ENCODE assay signal across 14 cellular contexts in genomic region chr4:139564502-139564901, GRCh38. TPM values are rescaled to one million over a fixed set of nuclear protein-coding genes. Genes with fewer than 3 reads are reported as not detected.
DNase-seq lines count a peak whose midpoint lies in the region; TF ChIP-seq lines count a peak whose summit lies in the region.
"Had no signal": no experiment of that assay in that cellular context is flagged by ENCODE, and none has a peak within 500 bp of the region (broad histone marks: within the 10 kb centered on the region; RNA-seq: fewer than 3 reads in every experiment).

No MANE protein-coding gene starts in this region.

- no peaks in the 10 kb centered on the region for H3K36me3 Mint-ChIP-seq in activated naive CD4-positive, alpha-beta T cell treated with anti-CD3 and anti-CD28 coated beads for 36 hours (ENCODE audit: low read depth)
- H3K36me3 Mint-ChIP-seq in chondrocyte (ENCODE audit: low read depth): no peaks in the 10 kb centered on the region
- H3K36me3 Mint-ChIP-seq: activated naive CD4-positive, alpha-beta T cell treated with anti-CD3 and anti-CD28 coated beads, Interleukin-2, amount 10 ng/mL, durations not matched to agents 7 days and 5 days; naive B cell had no signal

- TF ChIP-seq CTCF in Loucy (conservative IDR thresholded peaks at IDR 0.05; ENCODE audit: low read length) (peak; percentile 35), chondrocyte (IDR thresholded peaks at IDR 0.05) (peak; percentile 55), ovary (IDR thresholded peaks at IDR 0.05) (no peak)

- H4K91ac ChIP-seq in neuronal stem cell (ENCODE audit: low read depth, low read length, poor library complexity): no peak overlapping the region

- H3K27me3 ChIP-seq in Loucy (ENCODE audit: insufficient read depth, low read length, poor library complexity, severe bottlenecking): no peaks in the 10 kb centered on the region
- H3K27me3 ChIP-seq in neuronal stem cell (ENCODE audit: control insufficient read depth in 3 of 3, insufficient read depth in 3 of 3, low read depth in 1 of 3, low read length in 3 of 3): peaks cover 0 to 22% (median 0%) of the 10 kb centered on the region in 3 experiments
- no peaks in the 10 kb centered on the region for H3K27me3 ChIP-seq in ovary
- H3K27me3 ChIP-seq: breast epithelium, heart left ventricle had no signal

- no peaks in the 10 kb centered on the region for H3K9me2 ChIP-seq in Loucy (replicated peaks; ENCODE audit: low read depth, low read length)

- H3K27ac Mint-ChIP-seq in activated naive CD4-positive, alpha-beta T cell treated with anti-CD3 and anti-CD28 coated beads for 36 hours: no peak overlapping the region
- H3K27ac Mint-ChIP-seq in chondrocyte (ENCODE audit: unreplicated experiment): no peak overlapping the region
- H3K27ac Mint-ChIP-seq: activated naive CD4-positive, alpha-beta T cell treated with anti-CD3 and anti-CD28 coated beads, Interleukin-2, amount 10 ng/mL, durations not matched to agents 7 days and 5 days had no signal

- no peaks in the 10 kb centered on the region for H3F3A ChIP-seq in Loucy (ENCODE audit: low read depth)

- TF ChIP-seq POLR2A in ovary (IDR thresholded peaks at IDR 0.05): no peak

- no peak overlapping the region for H4K8ac ChIP-seq in neuronal stem cell (ENCODE audit: low read depth, low read length)

- H3K4me2 ChIP-seq in Loucy (ENCODE audit: low read depth, low read length, poor library complexity, severe bottlenecking) (no peak overlapping the region), neuronal stem cell (ENCODE audit: insufficient read depth, low read length, poor library complexity, severe bottlenecking) (no peak overlapping the region)
- H3K4me2 ChIP-seq: KMS-11 had no signal

- no peak overlapping the region for H2BK15ac ChIP-seq in neuronal stem cell (ENCODE audit: low read length)

- H4K20me1 ChIP-seq in Loucy (ENCODE audit: insufficient read depth, low read length, poor library complexity, severe bottlenecking): no peaks in the 10 kb centered on the region

- H3K4me3 Mint-ChIP-seq in activated naive CD4-positive, alpha-beta T cell treated with anti-CD3 and anti-CD28 coated beads for 36 hours: no peak overlapping the region
- H3K4me3 Mint-ChIP-seq in chondrocyte (ENCODE audit: unreplicated experiment): no peak overlapping the region
- H3K4me3 Mint-ChIP-seq: activated naive CD4-positive, alpha-beta T cell treated with anti-CD3 and anti-CD28 coated beads, Interleukin-2, amount 10 ng/mL, durations not matched to agents 7 days and 5 days had no signal

- H3K4me1 ChIP-seq in Loucy (ENCODE audit: insufficient read depth, low read length, poor library complexity, severe bottlenecking): peaks cover 16% of the 10 kb centered on the region
- H3K4me1 ChIP-seq in neuronal stem cell (ENCODE audit: control insufficient read depth in 2 of 2, insufficient read depth in 1 of 2, low read depth in 1 of 2, low read length in 2 of 2): peaks cover 4 to 10% of the 10 kb centered on the region in 2 donors
- H3K4me1 ChIP-seq in ovary (ENCODE audit: insufficient read depth): no peaks in the 10 kb centered on the region
- H3K4me1 ChIP-seq: breast epithelium had no signal

- H3K27ac ChIP-seq in neuronal stem cell (replicated peaks; ENCODE audit: low read length): no peak overlapping the region
- H3K27ac ChIP-seq in ovary: no peak overlapping the region
- H3K27ac ChIP-seq: breast epithelium, heart left ventricle, KMS-11 had no signal

- no peaks in the 10 kb centered on the region for H3K79me2 ChIP-seq in Loucy (ENCODE audit: insufficient read depth, low read length)

- H2AFZ ChIP-seq in Loucy (ENCODE audit: low read length) (no peak overlapping the region), neuronal stem cell (ENCODE audit: low read length) (no peak overlapping the region)

- CTCF ChIA-PET in activated naive CD4-positive, alpha-beta T cell treated with anti-CD3 and anti-CD28 coated beads for 36 hours (lab: Charles Lee): interaction anchor here (1.5 to 2.0 kb wide), 2 partner anchors 92 to 149 kb away, joined by 4 read pairs; no protein-coding TSS in a partner anchor

- no peak overlapping the region for H3K9ac ChIP-seq in Loucy (ENCODE audit: low read depth, low read length, poor library complexity, severe bottlenecking)
- H3K9ac ChIP-seq in neuronal stem cell (ENCODE audit: low read depth, low read length, poor library complexity): peak overlapping the region; percentile 18
- H3K9ac ChIP-seq: KMS-11 had no signal

- H3K4me3 ChIP-seq in Loucy (ENCODE audit: low read length, poor library complexity, severe bottlenecking): no peak overlapping the region
- no peak overlapping the region for H3K4me3 ChIP-seq in neuronal stem cell (ENCODE audit: low read length in 2 of 2)
- no peak overlapping the region for H3K4me3 ChIP-seq in ovary
- H3K4me3 ChIP-seq: breast epithelium, heart left ventricle had no signal

- no peak overlapping the region for H3K14ac ChIP-seq in neuronal stem cell (ENCODE audit: low read length)

- H3K23ac ChIP-seq in neuronal stem cell (ENCODE audit: low read depth, low read length, poor library complexity): no peak overlapping the region

- H2AK5ac ChIP-seq in neuronal stem cell (ENCODE audit: low read depth, low read length): no peak overlapping the region

- no peaks in the 10 kb centered on the region for H3K9me3 ChIP-seq in Loucy (ENCODE audit: insufficient read depth, low read depth, low read length)
- no peaks in the 10 kb centered on the region for H3K9me3 ChIP-seq in neuronal stem cell (replicated peaks in 1 of 2; ENCODE audit: control insufficient read depth in 2 of 2, insufficient read depth in 1 of 2, low read depth in 1 of 2, low read length in 2 of 2)
- H3K9me3 ChIP-seq in ovary: no peaks in the 10 kb centered on the region
- H3K9me3 ChIP-seq: breast epithelium, heart left ventricle had no signal

- intact Hi-C loops in activated naive CD4-positive, alpha-beta T cell treated with anti-CD3 and anti-CD28 coated beads for 36 hours (cut with micrococcal nuclease): loop anchor here (2.0 kb wide), 1 partner anchor 148 kb away; no protein-coding TSS in a partner anchor
- intact Hi-C loops in ovary (cut with DNase I): no loop called here

- no peak overlapping the region for H2BK12ac ChIP-seq in neuronal stem cell (ENCODE audit: low read length)

- H3K4me1 Mint-ChIP-seq in activated naive CD4-positive, alpha-beta T cell treated with anti-CD3 and anti-CD28 coated beads for 36 hours (ENCODE audit: low read depth): peaks cover 10% of the 10 kb centered on the region
- peaks cover 5% of the 10 kb centered on the region for H3K4me1 Mint-ChIP-seq in chondrocyte (ENCODE audit: low read depth)

- H3K36me3 ChIP-seq in Loucy (ENCODE audit: insufficient read depth, low read length) (no peaks in the 10 kb centered on the region), neuronal stem cell (replicated peaks in 1 of 2; ENCODE audit: control insufficient read depth in 2 of 2, insufficient read depth in 2 of 2, low read length in 2 of 2) (no peaks in the 10 kb centered on the region), ovary (no peaks in the 10 kb centered on the region)
- H3K36me3 ChIP-seq: breast epithelium, heart left ventricle had no signal

- H2BK120ac ChIP-seq in neuronal stem cell (ENCODE audit: low read depth, low read length): no peak overlapping the region

- H3K27me3 Mint-ChIP-seq in activated naive CD4-positive, alpha-beta T cell treated with anti-CD3 and anti-CD28 coated beads for 36 hours (ENCODE audit: low read depth): no peaks in the 10 kb centered on the region
- no peaks in the 10 kb centered on the region for H3K27me3 Mint-ChIP-seq in chondrocyte (ENCODE audit: low read depth)
- H3K27me3 Mint-ChIP-seq: naive B cell had no signal

- no peak overlapping the region for H3K18ac ChIP-seq in neuronal stem cell (ENCODE audit: low read length)

- no CpG with 5 or more reads among the region's 1 CpG for WGBS in neuronal stem cell (ENCODE audit: extremely low coverage in 2 of 2, insufficient read length in 2 of 2, insufficient replicate concordance in 1 of 2), 2 donors
- WGBS in ovary, 3 donors: 92 to 100% (median 96%) methylated on average over 1 of the region's 1 CpG

- no peak overlapping the region for H2BK5ac ChIP-seq in neuronal stem cell (ENCODE audit: low read length)

- DNase-seq in activated naive CD4-positive, alpha-beta T cell treated with anti-CD3 and anti-CD28 coated beads for 36 hours: peak; percentile 7
- DNase-seq in activated naive CD4-positive, alpha-beta T cell (lab: John Stamatoyannopoulos, UW): no peak
- DNase-seq in chondrocyte (ENCODE audit: low spot score) (no peak), neuronal stem cell (ENCODE audit: low spot score) (no peak), globus pallidus (ENCODE audit: low spot score) (no peak), NCI-H2227 treated with DMSO at 0.1 percent for 48 hours (lab: John Stamatoyannopoulos, UW) (no peak), ovary (no peak)
- DNase-seq: activated naive CD4-positive, alpha-beta T cell treated with anti-CD3 and anti-CD28 coated beads, Interleukin-2, amount 10 ng/mL, durations not matched to agents 7 days and 5 days; heart left ventricle; naive B cell; NCI-H2107 had no signal

- no peaks in the 10 kb centered on the region for H3K9me3 Mint-ChIP-seq in activated naive CD4-positive, alpha-beta T cell treated with anti-CD3 and anti-CD28 coated beads for 36 hours
- no peaks in the 10 kb centered on the region for H3K9me3 Mint-ChIP-seq in chondrocyte (ENCODE audit: low read depth)
- H3K9me3 Mint-ChIP-seq: activated naive CD4-positive, alpha-beta T cell treated with anti-CD3 and anti-CD28 coated beads, Interleukin-2, amount 10 ng/mL, durations not matched to agents 7 days and 5 days had no signal

- no peak for TF ChIP-seq EP300 in ovary (IDR thresholded peaks at IDR 0.05)

- H3K4ac ChIP-seq in neuronal stem cell (ENCODE audit: low read length): no peak overlapping the region

- H3K79me1 ChIP-seq in neuronal stem cell (ENCODE audit: low read depth, low read length): no peaks in the 10 kb centered on the region

RNA-seq across cellular contexts. Expression of gene SETD7, which starts 8.5 kb away (rescaled TPM):
- total RNA-seq in activated naive CD4-positive, alpha-beta T cell treated with anti-CD3 and anti-CD28 coated beads for 36 hours: 10 to 100 TPM; 12.4 to 12.5 TPM
- 56.0 to 63.6 TPM (median 56.3 TPM) in 3 replicates for total RNA-seq in chondrocyte
- polyA plus RNA-seq in neuronal stem cell (2013, experiment 1 of 2): 5.9 TPM
- 5.7 TPM for polyA plus RNA-seq in neuronal stem cell (2013, experiment 2 of 2)
- total RNA-seq in ovary: 10 to 100 TPM; 21.3 to 37.2 (median 32.8) TPM
- polyA plus RNA-seq in ovary: 10 to 100 TPM; 14.3 to 52.4 TPM

Comparison
In these comparisons a context has a peak if more than half of its experiments do, and no peak if none do; other contexts are left out.
1. CTCF ChIP-seq: peak in Loucy (single experiment) and chondrocyte (single experiment); none in ovary (0 of 3).